In the genomic region with DNA sequence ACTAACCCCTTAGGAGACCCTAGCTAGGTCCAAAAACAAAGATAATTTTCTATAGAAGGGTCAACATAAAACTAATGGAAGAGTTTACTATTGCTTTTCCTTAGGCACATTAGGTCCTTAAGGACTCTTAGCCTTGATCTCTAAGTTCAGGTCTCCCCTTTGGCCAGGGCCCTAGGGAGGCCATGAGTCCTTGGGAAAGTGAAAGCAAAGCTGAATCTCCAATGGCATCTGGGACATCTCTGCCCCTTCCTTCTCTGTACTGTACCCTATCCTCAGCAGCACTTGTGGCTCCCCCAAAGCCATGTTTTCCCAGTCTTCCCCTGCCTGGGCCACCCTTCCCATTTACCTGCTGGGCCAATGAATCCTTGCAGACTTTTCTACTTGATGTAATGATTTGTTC, we compare ENCODE assay signal across 1 cellular context.
TF ChIP-seq lines count a peak whose summit lies in the region.

No MANE protein-coding gene starts in this region.

TF ChIP-seq in HepG2, 621 proteins besides CTCF, POLR2A, EP300 and RAD21 (continued from another document):
- TF ChIP-seq, protein P1, sequence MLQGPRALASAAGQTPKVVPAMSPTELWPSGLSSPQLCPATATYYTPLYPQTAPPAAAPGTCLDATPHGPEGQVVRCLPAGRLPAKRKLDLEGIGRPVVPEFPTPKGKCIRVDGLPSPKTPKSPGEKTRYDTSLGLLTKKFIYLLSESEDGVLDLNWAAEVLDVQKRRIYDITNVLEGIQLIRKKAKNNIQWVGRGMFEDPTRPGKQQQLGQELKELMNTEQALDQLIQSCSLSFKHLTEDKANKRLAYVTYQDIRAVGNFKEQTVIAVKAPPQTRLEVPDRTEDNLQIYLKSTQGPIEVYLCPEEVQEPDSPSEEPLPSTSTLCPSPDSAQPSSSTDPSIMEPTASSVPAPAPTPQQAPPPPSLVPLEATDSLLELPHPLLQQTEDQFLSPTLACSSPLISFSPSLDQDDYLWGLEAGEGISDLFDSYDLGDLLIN (CRISPR knock-in tag; IDR thresholded peaks at IDR 0.05; ENCODE audit: borderline replicate concordance): no peak
- TF ChIP-seq NFE2L2 (IDR thresholded peaks at IDR 0.05; ENCODE audit: low read length): no peak
- no peak for TF ChIP-seq THAP11 (CRISPR knock-in tag; IDR thresholded peaks at IDR 0.05)
- TF ChIP-seq ZNF616 (CRISPR knock-in tag; IDR thresholded peaks at IDR 0.05; ENCODE audit: low read depth): no peak
- no peak for TF ChIP-seq ZFP90 (CRISPR knock-in tag; IDR thresholded peaks at IDR 0.05; ENCODE audit: borderline replicate concordance)
- no peak for TF ChIP-seq ZNF629 (CRISPR knock-in tag; conservative IDR thresholded peaks at IDR 0.05)
- no peak for TF ChIP-seq NCOR1 (IDR thresholded peaks at IDR 0.05; ENCODE audit: borderline replicate concordance, low read length)
- no peak for TF ChIP-seq SIX1 (CRISPR knock-in tag; IDR thresholded peaks at IDR 0.05; ENCODE audit: borderline replicate concordance)
- no peak for TF ChIP-seq ZSCAN12 (CRISPR knock-in tag; IDR thresholded peaks at IDR 0.05)
- TF ChIP-seq, protein P2, sequence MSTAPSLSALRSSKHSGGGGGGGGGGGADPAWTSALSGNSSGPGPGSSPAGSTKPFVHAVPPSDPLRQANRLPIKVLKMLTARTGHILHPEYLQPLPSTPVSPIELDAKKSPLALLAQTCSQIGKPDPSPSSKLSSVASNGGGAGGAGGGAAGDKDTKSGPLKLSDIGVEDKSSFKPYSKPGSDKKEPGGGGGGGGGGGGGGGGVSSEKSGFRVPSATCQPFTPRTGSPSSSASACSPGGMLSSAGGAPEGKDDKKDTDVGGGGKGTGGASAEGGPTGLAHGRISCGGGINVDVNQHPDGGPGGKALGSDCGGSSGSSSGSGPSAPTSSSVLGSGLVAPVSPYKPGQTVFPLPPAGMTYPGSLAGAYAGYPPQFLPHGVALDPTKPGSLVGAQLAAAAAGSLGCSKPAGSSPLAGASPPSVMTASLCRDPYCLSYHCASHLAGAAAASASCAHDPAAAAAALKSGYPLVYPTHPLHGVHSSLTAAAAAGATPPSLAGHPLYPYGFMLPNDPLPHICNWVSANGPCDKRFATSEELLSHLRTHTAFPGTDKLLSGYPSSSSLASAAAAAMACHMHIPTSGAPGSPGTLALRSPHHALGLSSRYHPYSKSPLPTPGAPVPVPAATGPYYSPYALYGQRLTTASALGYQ (CRISPR knock-in tag; IDR thresholded peaks at IDR 0.05): no peak
- TF ChIP-seq, protein P3, sequence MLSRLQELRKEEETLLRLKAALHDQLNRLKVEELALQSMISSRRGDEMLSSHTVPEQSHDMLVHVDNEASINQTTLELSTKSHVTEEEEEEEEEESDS (CRISPR knock-in tag; IDR thresholded peaks at IDR 0.05; ENCODE audit: borderline replicate concordance): no peak
- no peak for TF ChIP-seq TSC22D2 (CRISPR knock-in tag; IDR thresholded peaks at IDR 0.05; ENCODE audit: borderline replicate concordance)
- TF ChIP-seq POLR2G (IDR thresholded peaks at IDR 0.05; ENCODE audit: low read depth, low read length): no peak
